ENCODE assay signal across 1 cellular context in the genomic region with DNA sequence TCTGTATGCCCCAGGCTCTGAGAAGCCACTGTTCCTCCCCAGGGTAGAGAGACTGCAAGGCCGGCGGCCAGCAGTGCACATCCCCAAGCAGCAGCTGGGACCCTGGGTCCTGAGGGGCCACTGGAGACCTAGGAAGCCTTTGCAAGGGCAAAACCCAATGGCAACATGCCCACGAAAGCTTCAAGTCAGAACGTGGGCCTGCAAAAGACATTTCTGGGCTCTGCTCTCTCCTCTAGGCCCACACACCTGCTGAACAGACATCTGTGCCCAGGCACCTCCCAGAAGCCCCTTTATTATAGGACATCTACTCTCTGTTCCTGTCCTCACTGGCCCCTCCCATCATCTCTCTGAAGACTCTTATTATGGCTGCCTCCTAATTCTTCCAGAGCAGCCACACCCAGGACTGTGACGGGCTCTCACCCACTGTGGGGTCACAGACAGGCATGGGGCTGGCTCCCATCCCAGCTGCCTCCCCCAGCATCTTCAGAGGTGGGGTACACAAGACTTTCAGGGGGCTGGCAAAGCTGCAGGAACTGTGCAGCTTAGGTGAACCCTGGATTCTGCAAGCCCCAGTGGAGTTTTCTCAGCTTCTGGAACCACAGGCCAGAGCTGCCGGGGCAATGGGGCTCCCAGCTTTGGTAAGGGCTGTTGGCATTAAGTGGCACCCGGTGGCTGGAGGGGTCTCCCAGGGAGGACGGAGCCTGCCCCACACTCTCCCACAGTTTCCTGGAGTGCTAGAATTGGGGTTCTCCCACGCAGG.
A peak's percentile ranks its signal among the peaks of the same experiment; 100 is the strongest.
TF ChIP-seq lines count a peak whose summit lies in the region.

No MANE protein-coding gene starts in this region.

TF ChIP-seq in K562, 482 proteins besides CTCF, POLR2A, EP300 and RAD21:
- TF ChIP-seq SUPT5H (IDR thresholded peaks at IDR 0.05) (peak; percentile 51), MYNN (IDR thresholded peaks at IDR 0.05) (peak; percentile 70; the same call in 1 of the 2 replicates), MYNN (CRISPR knock-in tag; IDR thresholded peaks at IDR 0.05) (no peak), POLR2AphosphoS2 (IDR thresholded peaks at IDR 0.05; ENCODE audit: low read length) (peak; percentile 28; the same call in 1 of the 2 replicates), RBFOX2 (IDR thresholded peaks at IDR 0.05; ENCODE audit: low read depth, low read length) (peak; percentile 45; the same call in 1 of the 2 replicates), REST (CRISPR knock-in tag; IDR thresholded peaks at IDR 0.05; ENCODE audit: low read depth) (no peak), PHB2 (IDR thresholded peaks at IDR 0.05; ENCODE audit: low read depth) (no peak)
TF ChIP-seq in K562: peak in this region for 4.
